Comparison of ENCODE assay signal across 8 cellular contexts in genomic region chr16:29899516-29900101, GRCh38. TPM values are rescaled to one million over a fixed set of nuclear protein-coding genes. Genes with fewer than 3 reads are reported as not detected.
A peak's percentile ranks its signal among the peaks of the same experiment; 100 is the strongest.
DNase-seq lines count a peak whose midpoint lies in the region; ATAC-seq, FAIRE-seq and TF ChIP-seq lines count a peak whose summit lies in the region.

TSS of gene SEZ6L2 (minus strand) at chr16:29899550. CDS start at chr16:29899019, 531 bp downstream.

- TF ChIP-seq CTCF in WTC11 (IDR thresholded peaks at IDR 0.05), result no peak

- H3K9ac ChIP-seq in mucosa of rectum (ENCODE audit: low read depth in 1 of 2, low read length in 2 of 2), result peak within 1 kb of the TSS; percentile 14 to 51

- H3K4me3 Mint-ChIP-seq in WTC11, result peak within 1 kb of the TSS; percentile 98
- H3K4me3 Mint-ChIP-seq in stimulated activated naive CD8-positive, alpha-beta T cell treated with anti-CD3 and anti-CD28 coated beads, Interleukin-15, Interleukin-2, amounts not matched to agents 100 ng/mL and 50 ng/mL, for 24 hours, result peak within 1 kb of the TSS; percentile 87

- H3K36me3 Mint-ChIP-seq in WTC11, result peaks cover 8% of the 10 kb centered on the region; the same call in 1 of the 2 replicates
- H3K36me3 Mint-ChIP-seq in stimulated activated naive CD8-positive, alpha-beta T cell treated with anti-CD3 and anti-CD28 coated beads, Interleukin-15, Interleukin-2, amounts not matched to agents 100 ng/mL and 50 ng/mL, for 24 hours (ENCODE audit: low read depth), result no peaks in the 10 kb centered on the region

- no peaks in the 10 kb centered on the region for H3K9me3 ChIP-seq in mucosa of rectum (ENCODE audit: control insufficient read depth in 2 of 2, low read length in 2 of 2)

- H3K27ac Mint-ChIP-seq in WTC11, result peak within 1 kb of the TSS; percentile 91
- peak within 1 kb of the TSS; percentile 63 for H3K27ac Mint-ChIP-seq in stimulated activated naive CD8-positive, alpha-beta T cell treated with anti-CD3 and anti-CD28 coated beads, Interleukin-15, Interleukin-2, amounts not matched to agents 100 ng/mL and 50 ng/mL, for 24 hours

- H3K4me1 Mint-ChIP-seq in WTC11, result peaks cover 33% of the 10 kb centered on the region
- H3K4me1 Mint-ChIP-seq in stimulated activated naive CD8-positive, alpha-beta T cell treated with anti-CD3 and anti-CD28 coated beads, Interleukin-15, Interleukin-2, amounts not matched to agents 100 ng/mL and 50 ng/mL, for 24 hours (ENCODE audit: low read depth), result peaks cover 10% of the 10 kb centered on the region

- H2AFZ ChIP-seq in ACC112 (ENCODE audit: low read length, unreplicated experiment), result peak within 1 kb of the TSS; percentile 87

- H3K36me3 ChIP-seq in ACC112 (ENCODE audit: insufficient read depth, low read length) (no peaks in the 10 kb centered on the region; the same call in 1 of the 2 replicates), mucosa of rectum (ENCODE audit: control insufficient read depth in 2 of 2, insufficient read depth in 2 of 2, low read length in 2 of 2) (no peaks in the 10 kb centered on the region)

- H3K27me3 Mint-ChIP-seq in WTC11 (ENCODE audit: low read depth), result no peaks in the 10 kb centered on the region
- H3K27me3 Mint-ChIP-seq in stimulated activated naive CD8-positive, alpha-beta T cell treated with anti-CD3 and anti-CD28 coated beads, Interleukin-15, Interleukin-2, amounts not matched to agents 100 ng/mL and 50 ng/mL, for 24 hours, result peaks cover 24% of the 10 kb centered on the region

- H3K4me3 ChIP-seq in ACC112 (ENCODE audit: low read depth, low read length) (peak within 1 kb of the TSS; percentile 85), mucosa of rectum (ENCODE audit: low read length in 2 of 2) (peak within 1 kb of the TSS; percentile 63 to 66)

- peak within 1 kb of the TSS; percentile 72 for H3K27ac ChIP-seq in ACC112 (ENCODE audit: low read depth, low read length)
- peak within 1 kb of the TSS; percentile 78 to 83 for H3K27ac ChIP-seq in mucosa of rectum (ENCODE audit: low read depth in 2 of 2, low read length in 2 of 2)

- DNase-seq in GM19239 (ENCODE audit: insufficient read length, low spot score), result no peak
- DNase-seq in NCI-H2171 (lab: John Stamatoyannopoulos, UW), result peak; percentile 95
- DNase-seq in WTC11 (ENCODE audit: low spot score), result peak; percentile 90

- CTCF ChIA-PET in WTC11 (lab: Charles Lee), result interaction anchor here (0.5 to 4.8 kb wide), 39 partner anchors 8 to 925 kb away, joined by 3 to 42 read pairs (median 5); partner anchors contain the start of genes ALDOA, CDIPT, KCTD13 and KIF22

- peak; percentile 76 for ATAC-seq in WTC11
- ATAC-seq in esophagus mucosa, result peak; percentile 70
- no peak for ATAC-seq in GM18519 (IDR thresholded peaks at IDR 0.05; ENCODE audit: low FRiP score, unreplicated experiment)

- peak; percentile 68 for FAIRE-seq in GM19239 (lab: Jason Lieb, UNC)

- H3K9me3 Mint-ChIP-seq in WTC11, result no peaks in the 10 kb centered on the region
- no peaks in the 10 kb centered on the region for H3K9me3 Mint-ChIP-seq in stimulated activated naive CD8-positive, alpha-beta T cell treated with anti-CD3 and anti-CD28 coated beads, Interleukin-15, Interleukin-2, amounts not matched to agents 100 ng/mL and 50 ng/mL, for 24 hours

- peaks cover 19% of the 10 kb centered on the region for H3K79me2 ChIP-seq in ACC112 (ENCODE audit: control insufficient read depth, insufficient read depth, low read length, unreplicated experiment)

- peaks cover 21% of the 10 kb centered on the region for H3K4me1 ChIP-seq in ACC112 (ENCODE audit: control insufficient read depth, insufficient read depth, low read length, unreplicated experiment)
- peaks cover 4 to 13% of the 10 kb centered on the region in 2 donors for H3K4me1 ChIP-seq in mucosa of rectum (ENCODE audit: control insufficient read depth in 2 of 2, insufficient read depth in 2 of 2, low read length in 2 of 2)

- POLR2A ChIA-PET in WTC11 (lab: Charles Lee), result interaction anchor here (0.5 to 3.6 kb wide), 10 partner anchors 22 to 176 kb away, joined by 3 to 14 read pairs (median 4); partner anchors contain the start of genes CDIPT, HIRIP3, KCTD13 and TAOK2

- no peaks in the 10 kb centered on the region; the same call in 1 of the 2 replicates for H3K27me3 ChIP-seq in ACC112 (ENCODE audit: insufficient read depth, low read length)
- H3K27me3 ChIP-seq in mucosa of rectum (ENCODE audit: control insufficient read depth in 2 of 2, insufficient read depth in 2 of 2, low read length in 2 of 2), result peaks cover 0 to 3% of the 10 kb centered on the region in 2 donors

TF ChIP-seq in WTC11, 78 proteins besides CTCF, POLR2A, EP300 and RAD21 (continues in another document):
- TF ChIP-seq FOXK1 (CRISPR knock-in tag; IDR thresholded peaks at IDR 0.05) (peak; percentile 67; the same call in 1 of the 2 replicates), ZNF138 (CRISPR knock-in tag; conservative IDR thresholded peaks at IDR 0.05) (no peak), ARID4B (CRISPR knock-in tag; IDR thresholded peaks at IDR 0.05; ENCODE audit: borderline replicate concordance) (no peak), ZNF121 (CRISPR knock-in tag; IDR thresholded peaks at IDR 0.05) (peak; percentile 89), NR1H2 (CRISPR knock-in tag; IDR thresholded peaks at IDR 0.05) (no peak), USF1 (CRISPR knock-in tag; IDR thresholded peaks at IDR 0.05) (peak; percentile 19; the same call in 1 of the 2 replicates), ZBTB43 (CRISPR knock-in tag; IDR thresholded peaks at IDR 0.05) (0 out of 2 replicates have a peak, but pooled peaks have one; percentile 42), USF2 (CRISPR knock-in tag; IDR thresholded peaks at IDR 0.05) (no peak), ELF4 (CRISPR knock-in tag; IDR thresholded peaks at IDR 0.05; ENCODE audit: low read depth) (no peak), CREM (CRISPR knock-in tag; IDR thresholded peaks at IDR 0.05) (0 out of 2 replicates have a peak, but pooled peaks have one; percentile 44), ZNF232 (CRISPR knock-in tag; IDR thresholded peaks at IDR 0.05) (peak; percentile 91; the same call in 1 of the 2 replicates), CBFB (CRISPR knock-in tag; IDR thresholded peaks at IDR 0.05; ENCODE audit: low read depth) (no peak), FOXP1 (CRISPR knock-in tag; IDR thresholded peaks at IDR 0.05; ENCODE audit: borderline replicate concordance) (peak; percentile 81; the same call in 1 of the 2 replicates)

RNA-seq across cellular contexts. Expression of gene SEZ6L2, which starts in this region (rescaled TPM):
- total RNA-seq in WTC11 (2021), result 58.2 to 68.5 TPM (median 64.2 TPM) in 3 replicates
- total RNA-seq in esophagus mucosa, result 2.9 TPM

Comparison
In these comparisons a context has a peak if more than half of its experiments do, and no peak if none do; other contexts are left out.
1. RNA of gene SEZ6L2 (total RNA-seq): 58.2 to 68.5 TPM in WTC11; 2.9 TPM in esophagus mucosa (single experiment); every median in the first group is over 10 times any median in the second.